ENCODE assay signal across 30 cellular contexts in genomic region chr18:66558773-66559172, GRCh38. TPM values are rescaled to one million over a fixed set of nuclear protein-coding genes. Genes with fewer than 3 reads are reported as not detected.
DNase-seq lines count a peak whose midpoint lies in the region; ATAC-seq and TF ChIP-seq lines count a peak whose summit lies in the region.
"Had no signal": no experiment of that assay in that cellular context is flagged by ENCODE, and none has a peak within 500 bp of the region (broad histone marks: within the 10 kb centered on the region; RNA-seq: fewer than 3 reads in every experiment).

No MANE protein-coding gene starts in this region.

- ATAC-seq in RWPE2 (ENCODE audit: low read depth) (peak; percentile 87), HG02588 (IDR thresholded peaks at IDR 0.05; ENCODE audit: unreplicated experiment) (no peak), GM18867 (IDR thresholded peaks at IDR 0.05; ENCODE audit: unreplicated experiment) (no peak), WTC11 (no peak)
- ATAC-seq: activated CD8-positive, alpha-beta T cell treated with anti-CD3 and anti-CD28 coated beads for 36 hours; GM12878; left lung; stimulated activated naive CD8-positive, alpha-beta T cell treated with anti-CD3 and anti-CD28 coated beads, Interleukin-15, amount 100 ng/mL, for 72 hours; T-helper 17 cell had no signal

- H3K27me3 ChIP-seq in RWPE2 (ENCODE audit: insufficient read depth, poor library complexity, severe bottlenecking): no peaks in the 10 kb centered on the region
- H3K27me3 ChIP-seq: left lung had no signal

- H3K4me3 ChIP-seq in RWPE2 (ENCODE audit: severe bottlenecking): no peak overlapping the region
- H3K4me3 ChIP-seq in epithelial cell of esophagus (ENCODE audit: low read length): no peak overlapping the region
- H3K4me3 ChIP-seq: GM12878, left lung, skin epidermis had no signal

- TF ChIP-seq CTCF in RWPE2 (IDR thresholded peaks at IDR 0.05; ENCODE audit: poor library complexity, severe bottlenecking): no peak
- TF ChIP-seq CTCF in epithelial cell of esophagus (IDR thresholded peaks at IDR 0.05; ENCODE audit: insufficient read depth, low read depth, low read length, missing control alignments): no peak
- no peak for TF ChIP-seq CTCF in WTC11 (IDR thresholded peaks at IDR 0.05)

- H3K36me3 Mint-ChIP-seq in WTC11: no peaks in the 10 kb centered on the region
- H3K36me3 Mint-ChIP-seq: activated naive CD8-positive, alpha-beta T cell treated with anti-CD3 and anti-CD28 coated beads for 36 hours; mesothelial cell of epicardium; naive B cell had no signal

- H3K9me3 Mint-ChIP-seq in WTC11: no peaks in the 10 kb centered on the region
- H3K9me3 Mint-ChIP-seq: activated CD8-positive, alpha-beta T cell treated with anti-CD3 and anti-CD28 coated beads for 36 hours; activated naive CD8-positive, alpha-beta T cell treated with anti-CD3 and anti-CD28 coated beads for 36 hours; mesothelial cell of epicardium; stimulated activated naive CD8-positive, alpha-beta T cell treated with anti-CD3 and anti-CD28 coated beads, Interleukin-15, amount 100 ng/mL, for 72 hours had no signal

- CTCF ChIA-PET in WTC11 (lab: Charles Lee): no interaction called here

- H3K27ac ChIP-seq in RWPE2 (ENCODE audit: poor library complexity, severe bottlenecking): no peak overlapping the region
- H3K27ac ChIP-seq: 22Rv1, left lung, skin epidermis had no signal

- H3K27ac Mint-ChIP-seq in WTC11: no peak overlapping the region
- H3K27ac Mint-ChIP-seq: activated CD8-positive, alpha-beta T cell treated with anti-CD3 and anti-CD28 coated beads for 36 hours; activated naive CD8-positive, alpha-beta T cell treated with anti-CD3 and anti-CD28 coated beads for 36 hours; mesothelial cell of epicardium; naive B cell; stimulated activated naive CD8-positive, alpha-beta T cell treated with anti-CD3 and anti-CD28 coated beads, Interleukin-15, amount 100 ng/mL, for 72 hours; T-helper 17 cell had no signal

- peaks cover 12% of the 10 kb centered on the region for H3K4me1 ChIP-seq in RWPE2 (ENCODE audit: insufficient read depth, poor library complexity, severe bottlenecking)
- H3K4me1 ChIP-seq: left lung had no signal

- no peak overlapping the region for H3K4me3 Mint-ChIP-seq in WTC11
- H3K4me3 Mint-ChIP-seq: activated CD8-positive, alpha-beta T cell treated with anti-CD3 and anti-CD28 coated beads for 36 hours; activated naive CD8-positive, alpha-beta T cell treated with anti-CD3 and anti-CD28 coated beads for 36 hours; mesothelial cell of epicardium; naive B cell; stimulated activated naive CD8-positive, alpha-beta T cell treated with anti-CD3 and anti-CD28 coated beads, Interleukin-15, amount 100 ng/mL, for 72 hours; T-helper 17 cell had no signal

- no peaks in the 10 kb centered on the region for H3K9me3 ChIP-seq in RWPE2 (ENCODE audit: severe bottlenecking)
- H3K9me3 ChIP-seq: left lung, SK-N-SH had no signal

- H3K36me3 ChIP-seq in RWPE2 (ENCODE audit: low read depth): no peaks in the 10 kb centered on the region
- H3K36me3 ChIP-seq: left lung had no signal

- H3K4me1 Mint-ChIP-seq in WTC11: no peaks in the 10 kb centered on the region
- H3K4me1 Mint-ChIP-seq: activated naive CD8-positive, alpha-beta T cell treated with anti-CD3 and anti-CD28 coated beads for 36 hours; mesothelial cell of epicardium; naive B cell; stimulated activated naive CD8-positive, alpha-beta T cell treated with anti-CD3 and anti-CD28 coated beads, Interleukin-15, amount 100 ng/mL, for 72 hours; T-helper 17 cell had no signal

- POLR2A ChIA-PET in WTC11 (lab: Charles Lee): no interaction called here

- DNase-seq in NCI-H2227 treated with DMSO at 0.1 percent for 48 hours (lab: John Stamatoyannopoulos, UW): peak; percentile 40
- no peak for DNase-seq in NCI-H2227 (lab: John Stamatoyannopoulos, UW; ENCODE audit: unreplicated experiment)
- no peak for DNase-seq in RWPE2 (ENCODE audit: low spot score)
- DNase-seq in epithelial cell of esophagus (ENCODE audit: low read depth): peak; percentile 56
- peak; percentile 46 for DNase-seq in pons (ENCODE audit: low spot score)
- DNase-seq in WTC11 (ENCODE audit: low spot score): no peak
- DNase-seq: activated CD4-positive, alpha-beta T cell treated with anti-CD3 and anti-CD28 coated beads for 1 hour; activated CD8-positive, alpha-beta T cell treated with anti-CD3 and anti-CD28 coated beads for 36 hours; activated naive CD8-positive, alpha-beta T cell treated with anti-CD3 and anti-CD28 coated beads for 36 hours; EL; foreskin fibroblast; hypothalamus; Kasumi-1; left lung; MV-4-11; naive B cell; NCI-H1436 treated with DMSO at 0.1 percent for 48 hours; NCI-H2107; NCI-H510A treated with DMSO at 0.1 percent for 48 hours; occipital lobe; SK-N-SH; stimulated activated naive CD8-positive, alpha-beta T cell treated with anti-CD3 and anti-CD28 coated beads, Interleukin-15, amount 100 ng/mL, for 72 hours; T-helper 17 cell had no signal

- H3K27me3 Mint-ChIP-seq in WTC11 (ENCODE audit: low read depth): no peaks in the 10 kb centered on the region
- H3K27me3 Mint-ChIP-seq: activated CD8-positive, alpha-beta T cell treated with anti-CD3 and anti-CD28 coated beads for 36 hours; activated naive CD8-positive, alpha-beta T cell treated with anti-CD3 and anti-CD28 coated beads for 36 hours; naive B cell; stimulated activated naive CD8-positive, alpha-beta T cell treated with anti-CD3 and anti-CD28 coated beads, Interleukin-15, amount 100 ng/mL, for 72 hours; T-helper 17 cell had no signal

TF ChIP-seq in WTC11, 78 proteins besides CTCF, POLR2A, EP300 and RAD21 (continues in another document):
- no peak for TF ChIP-seq ZNF416 (CRISPR knock-in tag; IDR thresholded peaks at IDR 0.05)
- TF ChIP-seq ELF4 (CRISPR knock-in tag; IDR thresholded peaks at IDR 0.05; ENCODE audit: low read depth): no peak
- no peak for TF ChIP-seq MYBL2 (CRISPR knock-in tag; IDR thresholded peaks at IDR 0.05)
- TF ChIP-seq ARID4B (CRISPR knock-in tag; IDR thresholded peaks at IDR 0.05; ENCODE audit: borderline replicate concordance): no peak
- TF ChIP-seq PRRX2 (CRISPR knock-in tag; IDR thresholded peaks at IDR 0.05): no peak
- TF ChIP-seq ZNF532 (CRISPR knock-in tag; IDR thresholded peaks at IDR 0.05; ENCODE audit: borderline replicate concordance): no peak
- no peak for TF ChIP-seq NR2C2 (CRISPR knock-in tag; IDR thresholded peaks at IDR 0.05)

RNA-seq across cellular contexts. Expression of gene CDH19, which starts 45.1 kb away (rescaled TPM):
- 0.07 to 0.14 TPM in 2 of 3 replicates, not detected in the other for total RNA-seq in WTC11 (2021)
- total RNA-seq: activated CD8-positive, alpha-beta T cell treated with anti-CD3 and anti-CD28 coated beads for 36 hours; activated naive CD8-positive, alpha-beta T cell treated with anti-CD3 and anti-CD28 coated beads for 36 hours; epithelial cell of proximal tubule; GM12878; mesothelial cell of epicardium; T-helper 17 cell had no signal

Comparison
In these comparisons a context has a peak if more than half of its experiments do, and no peak if none do; other contexts are left out.
1. DNase-seq: peak in NCI-H2227 treated with DMSO at 0.1 percent for 48 hours (single experiment), epithelial cell of esophagus (single experiment) and pons (single experiment); none in NCI-H2227 (single experiment), RWPE2 (single experiment) and WTC11 (single experiment).